Comparison of ENCODE assay signal across 8 cellular contexts in genomic region chr9:127803507-127804352, GRCh38. TPM values are rescaled to one million over a fixed set of nuclear protein-coding genes. Genes with fewer than 3 reads are reported as not detected.
DNase-seq lines count a peak whose midpoint lies in the region; TF ChIP-seq lines count a peak whose summit lies in the region.

No MANE protein-coding gene starts in this region.

- H3K4me1 ChIP-seq in SJSA1 (replicated peaks) (peaks cover 18% of the 10 kb centered on the region), vagina (peaks cover 32% of the 10 kb centered on the region)

- H3K9me3 ChIP-seq in SJSA1 (replicated peaks) (no peaks in the 10 kb centered on the region), vagina (no peaks in the 10 kb centered on the region)

- H3K4me3 ChIP-seq in SJSA1 (peak overlapping the region; percentile 91), dorsolateral prefrontal cortex (peak overlapping the region; percentile 53 to 93 (median 83)), vagina (peak overlapping the region; percentile 69 to 78)

- TF ChIP-seq CTCF in dorsolateral prefrontal cortex (IDR thresholded peaks at IDR 0.05 in 54 of 56, conservative IDR thresholded peaks at IDR 0.05 in 2 of 56; ENCODE audit: low read depth in 1 of 56, partially characterized antibody in 56 of 56) (no peak), vagina (IDR thresholded peaks at IDR 0.05) (no peak)

- intact Hi-C loops in dorsolateral prefrontal cortex (cut with DNase I): loop anchor here (2.0 to 5.0 kb wide), 4 partner anchors 17 to 114 kb away; partner anchors contain the start of genes CDK9 (in 1 of the 2) and ST6GALNAC4 (in 1 of the 2)
- intact Hi-C loops in vagina (cut with DNase I): loop anchor here (2.0 kb wide), 1 partner anchor 21 kb away; no protein-coding TSS in a partner anchor

- H3K27me3 ChIP-seq in SJSA1 (replicated peaks) (no peaks in the 10 kb centered on the region), dorsolateral prefrontal cortex (no peaks in the 10 kb centered on the region), vagina (no peaks in the 10 kb centered on the region)

- DNase-seq in stimulated activated CD4-positive, alpha-beta T cell treated with anti-CD3 and anti-CD28 coated beads, Interleukin-15, amount 100 ng/mL, for 24 hours: peak; percentile 49
- no peak for DNase-seq in stimulated activated CD4-positive, alpha-beta T cell treated with anti-CD3 and anti-CD28 coated beads, Interleukin-12 subunit alpha, Interleukin-12 subunit beta, amount 100 ng/mL, for 4 hours
- DNase-seq in SJSA1 (ENCODE audit: low read depth in 1 of 2, low spot score in 2 of 2): peak; percentile 43 to 72
- DNase-seq in dorsolateral prefrontal cortex: peak in 1 of 10 donors; percentile 65
- peak; percentile 51 for DNase-seq in mucosa of gallbladder (ENCODE audit: low spot score)
- no peak for DNase-seq in vagina (ENCODE audit: extremely low spot score in 2 of 2)
- no peak for DNase-seq in amygdala (lab: John Stamatoyannopoulos, UW)
- no peak for DNase-seq in NCI-H2029 treated with DMSO at 0.1 percent for 48 hours (lab: John Stamatoyannopoulos, UW)

- peaks cover 47% of the 10 kb centered on the region for H3K36me3 ChIP-seq in SJSA1
- peaks cover 0 to 17% of the 10 kb centered on the region in 2 donors for H3K36me3 ChIP-seq in vagina

- H3K27ac ChIP-seq in SJSA1 (peak overlapping the region; percentile 86), dorsolateral prefrontal cortex (peak overlapping the region in 55 of 59 donors; percentile 7 to 94 (median 88)), vagina (peak overlapping the region; percentile 90)

- TF ChIP-seq POLR2A in vagina (IDR thresholded peaks at IDR 0.05): no peak

RNA-seq across cellular contexts. Expression of gene FPGS, which starts 1.0 kb away (rescaled TPM):
- total RNA-seq in SJSA1 (2014; rRNA removed; shearing (Covaris generic)): 49.0 and 70.0 TPM in 2 replicates
- total RNA-seq in dorsolateral prefrontal cortex (10 to 100 TPM; 19.5 to 55.8 (median 36.6) TPM), mucosa of gallbladder (74.7 TPM), vagina (99.7 TPM)

RNA-seq across cellular contexts. Expression of gene CDK9, which starts 17.9 kb away (rescaled TPM):
- total RNA-seq in SJSA1 (2014; rRNA removed; shearing (Covaris generic)): 16.8 and 21.4 TPM in 2 replicates
- 100 to 1,000 TPM in 89 of 120 experiments, 10 to 100 TPM in 31; 78.5 to 153 (median 110) TPM for total RNA-seq in dorsolateral prefrontal cortex
- 92.7 TPM for total RNA-seq in mucosa of gallbladder
- total RNA-seq in vagina: 66.3 TPM

RNA-seq across cellular contexts. Expression of gene SH2D3C, which starts 25.3 kb away (rescaled TPM):
- not detected in 2 replicates for total RNA-seq in SJSA1 (2014; rRNA removed; shearing (Covaris generic))
- total RNA-seq in dorsolateral prefrontal cortex: 10 to 100 TPM in 118 of 120 experiments, 1 to 10 TPM in 2; 9.3 to 27.9 (median 17.3) TPM
- total RNA-seq in mucosa of gallbladder: 9.1 TPM
- total RNA-seq in vagina: 19.6 TPM

RNA-seq across cellular contexts. Expression of gene ENG, which starts 50.7 kb away (rescaled TPM):
- 6.8 and 8.7 TPM in 2 replicates for total RNA-seq in SJSA1 (2014; rRNA removed; shearing (Covaris generic))
- total RNA-seq in dorsolateral prefrontal cortex (10 to 100 TPM; 10.3 to 92.1 (median 25.6) TPM), mucosa of gallbladder (94.3 TPM), vagina (130 TPM)

Comparison
In these comparisons a context has a peak if more than half of its experiments do, and no peak if none do; other contexts are left out.
1. DNase-seq: peak in stimulated activated CD4-positive, alpha-beta T cell treated with anti-CD3 and anti-CD28 coated beads, Interleukin-15, amount 100 ng/mL, for 24 hours (single experiment), SJSA1 (2 of 2) and mucosa of gallbladder (single experiment); none in stimulated activated CD4-positive, alpha-beta T cell treated with anti-CD3 and anti-CD28 coated beads, Interleukin-12 subunit alpha, Interleukin-12 subunit beta, amount 100 ng/mL, for 4 hours (single experiment), vagina (0 of 2), amygdala (0 of 56) and NCI-H2029 treated with DMSO at 0.1 percent for 48 hours (single experiment).
2. RNA of gene SH2D3C, which starts 25.3 kb away (total RNA-seq): 19.6 TPM in vagina (single experiment), 9.3 to 27.9 TPM in dorsolateral prefrontal cortex and 9.1 TPM in mucosa of gallbladder (single experiment); not detected in SJSA1; every median in the first group is over 10 times any median in the second.
3. Peak in every context shown above with its lines, with median percentiles within 50 percentile points of each other: H3K27ac ChIP-seq and H3K4me3 ChIP-seq.